33 cellular contexts compared by ENCODE assay signal in the genomic region with DNA sequence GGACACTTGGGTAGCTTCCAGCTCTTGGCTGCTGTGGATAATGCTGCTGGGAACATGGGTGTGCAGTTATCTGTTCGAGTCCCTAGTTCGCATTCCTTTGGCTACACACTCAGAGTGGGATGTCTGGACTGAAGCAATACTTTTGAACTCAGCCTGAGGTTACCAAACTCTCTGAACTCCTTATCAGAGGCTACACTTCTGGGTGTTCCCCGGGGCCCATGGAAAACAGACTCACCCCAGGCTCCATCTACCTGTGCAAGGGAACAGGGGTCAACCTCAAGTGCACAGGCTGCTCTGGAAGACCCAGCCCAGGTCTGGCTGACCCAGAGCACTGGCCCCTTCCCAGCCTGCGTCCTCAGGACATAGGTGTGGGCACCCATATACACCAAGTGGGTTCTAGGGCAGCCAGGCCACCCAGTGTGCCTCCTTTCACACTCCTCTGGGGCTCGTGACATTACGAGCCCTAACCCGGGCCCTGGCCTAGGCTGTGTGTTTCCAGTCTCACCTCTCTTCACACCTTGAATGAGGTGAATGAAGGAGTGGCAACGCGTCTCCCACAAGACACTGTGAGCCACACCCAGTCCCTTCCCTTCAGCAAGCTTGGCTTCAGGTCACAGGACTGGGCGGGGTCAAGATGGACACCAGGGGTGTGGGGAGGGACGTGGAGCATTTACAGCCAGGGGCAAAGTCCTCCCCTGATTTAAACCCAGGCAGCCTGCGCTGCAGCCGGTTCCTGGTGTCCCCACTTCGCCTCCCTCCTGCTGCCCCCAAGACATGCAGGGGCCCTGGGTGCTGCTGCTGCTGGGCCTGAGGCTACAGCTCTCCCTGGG. TPM values are rescaled to one million over a fixed set of nuclear protein-coding genes. Genes with fewer than 3 reads are reported as not detected.
DNase-seq lines count a peak whose midpoint lies in the region; ATAC-seq and TF ChIP-seq lines count a peak whose summit lies in the region.
"Had no signal": no experiment of that assay in that cellular context is flagged by ENCODE, and none has a peak within 500 bp of the region (broad histone marks: within the 10 kb centered on the region; RNA-seq: fewer than 3 reads in every experiment).

Gene ALPI, plus strand, starts transcription at position 728 of the 830 bp plus-strand sequence. Its CDS starts 47 bp downstream, at position 775.

- WGBS in sigmoid colon, 2 donors: 37 to 70% methylated on average over 14 of the region's 14 CpGs

- intact Hi-C loops in Caco-2 (cut with micrococcal nuclease; ENCODE audit: unreplicated experiment): no loop called here
- intact Hi-C loops in sigmoid colon (cut with DNase I): no loop called here

- no peak for TF ChIP-seq EP300 in sigmoid colon (IDR thresholded peaks at IDR 0.05)

- POLR2A ChIA-PET in Caco-2 (lab: Charles Lee): no interaction called here

- no peak for ATAC-seq in HG02852 (IDR thresholded peaks at IDR 0.05; ENCODE audit: unreplicated experiment)
- ATAC-seq: activated CD4-positive, alpha-beta T cell treated with anti-CD3 and anti-CD28 coated beads for 36 hours; effector memory CD8-positive, alpha-beta T cell had no signal

- no TSS peak for BruUV-seq in Caco-2 (replicated peaks; lab: Mats Ljungman, UMichigan)

- H3K27ac Mint-ChIP-seq in Caco-2 (ENCODE audit: unreplicated experiment): peak within 1 kb of the TSS; percentile 6
- H3K27ac Mint-ChIP-seq: activated CD4-positive, alpha-beta T cell treated with anti-CD3 and anti-CD28 coated beads for 36 hours; effector memory CD8-positive, alpha-beta T cell had no signal

- CTCF ChIA-PET in Caco-2 (lab: Charles Lee): interaction anchor here (1.4 kb wide), 1 partner anchor 11 kb away, joined by 4 read pairs; no protein-coding TSS in a partner anchor

- TF ChIP-seq CTCF in Caco-2 (IDR thresholded peaks at IDR 0.05; ENCODE audit: insufficient read depth in 1 of 2, low read depth in 1 of 2, low read length in 1 of 2, severe bottlenecking in 1 of 2, unreplicated experiment in 1 of 2) (no peak), sigmoid colon (IDR thresholded peaks at IDR 0.05) (no peak)

- H3K4me1 ChIP-seq in Caco-2: peaks cover 11% of the 10 kb centered on the region
- H3K4me1 ChIP-seq in sigmoid colon: no peaks in the 10 kb centered on the region
- H3K4me1 ChIP-seq in effector memory CD4-positive, alpha-beta T cell (ENCODE audit: control insufficient read depth, insufficient read depth, low read length, poor library complexity, severe bottlenecking): no peaks in the 10 kb centered on the region
- H3K4me1 ChIP-seq: prostate gland, tibial artery had no signal

- DNase-seq in Caco-2 (peak; percentile 70 to 87), NCI-H226 (peak; percentile 33), iris pigment epithelial cell (ENCODE audit: low read depth) (peak; percentile 13), sigmoid colon (peak; percentile 49), activated gamma-delta T cell (lab: John Stamatoyannopoulos, UW) (no peak), NCI-H526 treated with DMSO at 0.1 percent for 48 hours (lab: John Stamatoyannopoulos, UW) (no peak)
- no peak for DNase-seq in effector memory CD4-positive, alpha-beta T cell
- DNase-seq: activated CD4-positive, alpha-beta T cell treated with anti-CD3 and anti-CD28 coated beads for 36 hours; activated T-cell treated with anti-CD3 and anti-CD28 coated beads, Interleukin-2, amount 50 U/mL, for 1 hour; brain microvascular endothelial cell; COR-L47; DMS79; effector memory CD8-positive, alpha-beta T cell; GDM1; KBM-7; MG63; NCI-H1105 treated with DMSO at 0.1 percent for 48 hours; NCI-H2081 treated with DMSO at 0.1 percent for 48 hours; NCI-H345; NCI-H774; RPMI8226; stimulated activated CD8-positive, alpha-beta memory T cell treated with anti-CD3 and anti-CD28 coated beads, Interleukin-4, amount 100 ng/mL, for 48 hours had no signal

- no peak within 1 kb of the TSS for H3K27ac ChIP-seq in sigmoid colon
- H3K27ac ChIP-seq in effector memory CD4-positive, alpha-beta T cell (ENCODE audit: insufficient read depth, low read length, poor library complexity, severe bottlenecking): no peak within 1 kb of the TSS
- H3K27ac ChIP-seq: brain microvascular endothelial cell, neutrophil, prostate gland, tibial artery had no signal

- no peaks in the 10 kb centered on the region for H3K4me1 Mint-ChIP-seq in Caco-2 (ENCODE audit: low read depth, unreplicated experiment)
- H3K4me1 Mint-ChIP-seq: activated CD4-positive, alpha-beta T cell treated with anti-CD3 and anti-CD28 coated beads for 36 hours had no signal

- H3K9me3 ChIP-seq in Caco-2: no peaks in the 10 kb centered on the region
- no peaks in the 10 kb centered on the region for H3K9me3 ChIP-seq in sigmoid colon
- no peaks in the 10 kb centered on the region for H3K9me3 ChIP-seq in effector memory CD4-positive, alpha-beta T cell (ENCODE audit: control insufficient read depth, low read length)
- H3K9me3 ChIP-seq: MG63, neutrophil, prostate gland, tibial artery had no signal

- no peaks in the 10 kb centered on the region for H3K27me3 ChIP-seq in Caco-2 (replicated peaks; ENCODE audit: control insufficient read depth, insufficient read depth, low read length)
- peaks cover 3 to 23% (median 7%) of the 10 kb centered on the region in 3 donors for H3K27me3 ChIP-seq in sigmoid colon
- H3K27me3 ChIP-seq in effector memory CD4-positive, alpha-beta T cell (replicated peaks; ENCODE audit: control insufficient read depth, insufficient read depth, low read length, poor library complexity, severe bottlenecking): no peaks in the 10 kb centered on the region
- H3K27me3 ChIP-seq: MG63 had no signal

- H3K36me3 Mint-ChIP-seq in Caco-2 (ENCODE audit: insufficient read depth, unreplicated experiment): no peaks in the 10 kb centered on the region

- H3K9me3 Mint-ChIP-seq in Caco-2 (ENCODE audit: unreplicated experiment): no peaks in the 10 kb centered on the region
- H3K9me3 Mint-ChIP-seq: effector memory CD8-positive, alpha-beta T cell had no signal

- TF ChIP-seq POLR2A in sigmoid colon (IDR thresholded peaks at IDR 0.05): no peak

- H3K27me3 Mint-ChIP-seq in Caco-2 (ENCODE audit: insufficient read depth, unreplicated experiment): no peaks in the 10 kb centered on the region

- H3K36me3 ChIP-seq in Caco-2 (ENCODE audit: control insufficient read depth, insufficient read depth, low read length) (no peaks in the 10 kb centered on the region), sigmoid colon (no peaks in the 10 kb centered on the region)
- H3K36me3 ChIP-seq in effector memory CD4-positive, alpha-beta T cell (ENCODE audit: control insufficient read depth, insufficient read depth, low read length): no peaks in the 10 kb centered on the region
- H3K36me3 ChIP-seq: brain microvascular endothelial cell, MG63, neutrophil, prostate gland, tibial artery had no signal

- H3K4me3 ChIP-seq in Caco-2 (ENCODE audit: low read depth, low read length) (peak within 1 kb of the TSS; percentile 10; the same call in 1 of the 2 replicates), sigmoid colon (no peak within 1 kb of the TSS)
- no peak within 1 kb of the TSS for H3K4me3 ChIP-seq in effector memory CD4-positive, alpha-beta T cell (ENCODE audit: insufficient read depth, low read depth, low read length, poor library complexity, severe bottlenecking)
- H3K4me3 ChIP-seq: MG63, prostate gland, tibial artery had no signal

- no peak within 1 kb of the TSS for H3K4me3 Mint-ChIP-seq in Caco-2 (ENCODE audit: unreplicated experiment)
- H3K4me3 Mint-ChIP-seq: activated CD4-positive, alpha-beta T cell treated with anti-CD3 and anti-CD28 coated beads for 36 hours; effector memory CD8-positive, alpha-beta T cell had no signal

RNA-seq across cellular contexts. Expression of gene ALPI, which starts in this region (rescaled TPM):
- total RNA-seq in Caco-2 (2022) (4.4 and 5.3 TPM in 2 replicates), sigmoid colon (not detected)
- 10 to 100 TPM in 1 of 3 donors, 1 to 10 TPM in 2; 5.3 to 10.2 (median 7.2) TPM for polyA plus RNA-seq in sigmoid colon
- total RNA-seq: activated CD4-positive, alpha-beta T cell treated with anti-CD3 and anti-CD28 coated beads for 36 hours; fibroblast of villous mesenchyme; H4; HT-29; myocyte; prostate gland; T-helper 1 cell treated with Interleukin-12 subunit alpha and Interleukin-12 subunit beta and Interleukin-4 antibody, amounts not matched to agents 30 ng/mL and 1 ng/mL, for 36 hours had no signal
- polyA plus RNA-seq: BJ, esophagus had no signal

Comparison
In these comparisons a context has a peak if more than half of its experiments do, and no peak if none do; other contexts are left out.
1. DNase-seq: peak in Caco-2 (2 of 2), NCI-H226 (single experiment), iris pigment epithelial cell (single experiment) and sigmoid colon (single experiment); none in activated gamma-delta T cell (single experiment), NCI-H526 treated with DMSO at 0.1 percent for 48 hours (single experiment) and effector memory CD4-positive, alpha-beta T cell (0 of 3).